In the genomic region with DNA sequence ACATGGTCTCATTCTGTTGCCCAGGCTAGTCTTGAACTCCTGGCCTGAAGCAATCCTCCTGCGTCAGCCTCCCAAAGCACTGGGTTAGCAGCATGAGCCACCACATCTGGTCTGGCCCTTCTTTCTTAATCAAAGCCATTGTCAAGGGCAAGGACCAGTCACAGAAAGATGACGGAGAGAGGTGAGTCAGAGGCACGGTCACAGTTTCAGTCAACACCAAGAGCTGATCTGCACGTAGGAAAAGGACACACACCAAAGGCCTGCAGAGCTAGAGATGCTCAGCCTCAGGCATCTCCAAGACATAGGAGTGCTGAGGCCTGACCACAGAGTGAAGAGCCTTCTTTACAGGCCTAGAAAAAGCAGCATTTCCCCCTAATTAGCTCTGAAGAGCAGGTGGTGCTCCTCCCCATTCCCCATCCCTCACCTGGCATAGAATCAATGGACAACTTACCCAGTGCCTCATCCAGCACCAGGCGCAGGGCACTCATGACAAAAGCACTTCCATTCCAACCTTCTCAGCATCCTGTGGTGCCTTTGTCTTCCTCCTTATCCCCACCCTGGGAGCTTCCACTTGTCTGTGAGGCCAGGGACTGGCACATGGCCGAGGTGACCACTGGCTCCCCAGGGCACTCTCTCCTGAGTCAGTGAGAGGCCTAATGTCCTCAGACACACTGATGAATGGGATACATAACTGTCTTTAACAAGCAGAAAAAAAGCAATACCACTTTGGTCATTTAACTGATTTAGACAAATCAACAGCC, we compare ENCODE assay signal across 21 cellular contexts.
DNase-seq lines count a peak whose midpoint lies in the region; ATAC-seq and TF ChIP-seq lines count a peak whose summit lies in the region.
"Had no signal": no experiment of that assay in that cellular context is flagged by ENCODE, and none has a peak within 500 bp of the region (broad histone marks: within the 10 kb centered on the region; RNA-seq: fewer than 3 reads in every experiment).

No MANE protein-coding gene starts in this region.

- H3K27ac ChIP-seq in right atrium auricular region (no peak overlapping the region), uterus (no peak overlapping the region), colonic mucosa (no peak overlapping the region)
- H3K27ac ChIP-seq: adrenal gland; BLaER1 treated with 17β-estradiol and CSF1 and Interleukin-3, amounts not matched to agents 10 nM and 100 nM; parathyroid adenoma; SK-N-MC; upper lobe of left lung had no signal

- no peak for TF ChIP-seq POLR2A in uterus (IDR thresholded peaks at IDR 0.05)

- TF ChIP-seq CTCF in right atrium auricular region (IDR thresholded peaks at IDR 0.05) (no peak), fibroblast of mammary gland (conservative IDR thresholded peaks at IDR 0.05; ENCODE audit: control insufficient read depth, insufficient read depth, low read depth, low read length) (no peak), uterus (IDR thresholded peaks at IDR 0.05) (no peak), colonic mucosa (IDR thresholded peaks at IDR 0.05) (no peak)

- no peak overlapping the region for H3K4me3 ChIP-seq in right atrium auricular region
- H3K4me3 ChIP-seq in fibroblast of mammary gland (ENCODE audit: control insufficient read depth, low read depth, low read length), result no peak overlapping the region
- H3K4me3 ChIP-seq in uterus, result no peak overlapping the region
- H3K4me3 ChIP-seq in colonic mucosa, result no peak overlapping the region
- H3K4me3 ChIP-seq: adrenal gland; BLaER1 treated with 17β-estradiol and CSF1 and Interleukin-3, amounts not matched to agents 10 nM and 100 nM; SK-N-MC; upper lobe of left lung had no signal

- H3K36me3 ChIP-seq in right atrium auricular region (no peaks in the 10 kb centered on the region), uterus (no peaks in the 10 kb centered on the region), colonic mucosa (no peaks in the 10 kb centered on the region)
- H3K36me3 ChIP-seq: adrenal gland; BLaER1 treated with 17β-estradiol and CSF1 and Interleukin-3, amounts not matched to agents 10 nM and 100 nM; upper lobe of left lung had no signal

- no peak for ATAC-seq in Right ventricle myocardium inferior
- ATAC-seq: left colon; naive thymus-derived CD8-positive, alpha-beta T cell; sciatic nerve had no signal

- H3K4me1 ChIP-seq in right atrium auricular region, result no peaks in the 10 kb centered on the region
- no peaks in the 10 kb centered on the region for H3K4me1 ChIP-seq in uterus
- H3K4me1 ChIP-seq in colonic mucosa, result no peaks in the 10 kb centered on the region
- H3K4me1 ChIP-seq: adrenal gland, parathyroid adenoma, upper lobe of left lung had no signal

- H3K27me3 ChIP-seq in right atrium auricular region, result no peaks in the 10 kb centered on the region
- no peaks in the 10 kb centered on the region for H3K27me3 ChIP-seq in uterus
- H3K27me3 ChIP-seq in colonic mucosa, result no peaks in the 10 kb centered on the region
- H3K27me3 ChIP-seq: adrenal gland; BLaER1 treated with 17β-estradiol and CSF1 and Interleukin-3, amounts not matched to agents 10 nM and 100 nM; upper lobe of left lung had no signal

- H3K9ac ChIP-seq in colonic mucosa (ENCODE audit: low read depth in 2 of 2, low read length in 2 of 2), result no peak overlapping the region
- H3K9ac ChIP-seq: BLaER1 treated with 17β-estradiol and CSF1 and Interleukin-3, amounts not matched to agents 10 nM and 100 nM; parathyroid adenoma had no signal

- H3K9me3 ChIP-seq in right atrium auricular region (no peaks in the 10 kb centered on the region), uterus (no peaks in the 10 kb centered on the region), colonic mucosa (no peaks in the 10 kb centered on the region)
- H3K9me3 ChIP-seq: adrenal gland; BLaER1 treated with 17β-estradiol and CSF1 and Interleukin-3, amounts not matched to agents 10 nM and 100 nM had no signal

- DNase-seq in right atrium auricular region (ENCODE audit: low spot score), result peak; percentile 43
- no peak for DNase-seq in Right ventricle myocardium inferior (ENCODE audit: missing footprints)
- peak; percentile 96 for DNase-seq in NCI-H345 treated with DMSO at 0.1 percent for 48 hours (lab: John Stamatoyannopoulos, UW; ENCODE audit: unreplicated experiment)
- peak; percentile 3 for DNase-seq in fibroblast of mammary gland (ENCODE audit: low read depth)
- DNase-seq in uterus, result no peak
- DNase-seq in colonic mucosa, result no peak
- no peak for DNase-seq in NCI-H526 treated with DMSO at 0.1 percent for 48 hours (lab: John Stamatoyannopoulos, UW)
- no peak for DNase-seq in mesenteric fat pad (ENCODE audit: low spot score)
- DNase-seq: activated CD4-positive, alpha-beta T cell treated with anti-CD3 and anti-CD28 coated beads, Interleukin-2, amount 50 U/mL, for 1 hour; activated gamma-delta T cell; GOT3; left colon; naive thymus-derived CD8-positive, alpha-beta T cell; NCI-H1092; NCI-H2171 treated with DMSO at 0.1 percent for 48 hours; upper lobe of left lung had no signal

- intact Hi-C loops in Right ventricle myocardium inferior (cut with DNase I), result no loop called here
- intact Hi-C loops in uterus (cut with DNase I; ENCODE audit: low total_unique reads), result no loop called here
- intact Hi-C loops in colonic mucosa (cut with DNase I), result no loop called here

Comparison
In these comparisons a context has a peak if more than half of its experiments do, and no peak if none do; other contexts are left out.
1. DNase-seq: peak in right atrium auricular region (single experiment), NCI-H345 treated with DMSO at 0.1 percent for 48 hours (single experiment) and fibroblast of mammary gland (single experiment); none in Right ventricle myocardium inferior (single experiment), uterus (0 of 2), colonic mucosa (single experiment), NCI-H526 treated with DMSO at 0.1 percent for 48 hours (single experiment) and mesenteric fat pad (single experiment).